Comparison of ENCODE assay signal across 1 cellular context in the genomic region with DNA sequence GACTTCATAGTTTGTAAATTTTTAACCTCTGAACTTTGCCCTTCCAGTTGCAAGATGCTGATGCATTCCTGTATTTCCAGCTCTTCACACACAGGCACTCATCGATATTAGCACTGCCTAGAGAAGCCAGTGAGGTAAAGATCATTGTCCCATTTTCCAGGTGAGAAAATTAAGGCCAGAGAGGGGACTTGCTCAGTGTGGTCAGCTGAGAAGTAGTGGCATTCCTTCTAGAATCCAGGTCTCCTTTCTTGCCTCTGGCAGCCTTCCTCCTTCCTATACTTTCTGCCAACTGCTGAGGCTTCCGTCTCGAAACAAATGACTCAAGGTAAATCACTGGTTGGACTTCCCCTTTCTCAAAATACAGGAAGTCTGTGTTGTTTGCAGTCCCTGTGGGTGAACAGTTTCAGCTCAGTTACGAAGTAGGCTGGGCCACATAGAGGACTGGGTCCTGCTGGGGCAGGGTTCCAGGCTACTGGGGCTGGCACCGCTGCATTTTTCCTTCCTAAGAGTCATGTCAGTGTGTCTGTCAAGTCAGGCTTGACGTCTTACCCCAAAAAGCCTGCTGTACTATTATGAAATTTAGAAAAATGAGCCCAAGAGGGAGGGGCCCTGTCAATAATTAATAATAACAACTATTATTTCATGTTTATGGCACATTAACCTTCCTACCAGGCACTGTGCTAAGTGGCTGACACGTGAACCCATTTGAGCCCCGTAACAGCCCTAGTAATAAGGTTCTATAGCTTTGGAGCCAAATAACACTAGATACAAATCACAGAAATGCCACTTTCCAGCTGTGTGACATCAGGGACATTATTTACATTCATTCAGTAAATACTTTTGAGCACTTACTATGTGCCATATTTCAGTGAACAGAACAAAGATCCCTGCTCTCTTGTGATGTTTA.
TF ChIP-seq lines count a peak whose summit lies in the region.

No MANE protein-coding gene starts in this region.

TF ChIP-seq in GM12878, 131 proteins besides CTCF, POLR2A, EP300 and RAD21 (continued from another document and continues in another):
- TF ChIP-seq, protein P1, sequence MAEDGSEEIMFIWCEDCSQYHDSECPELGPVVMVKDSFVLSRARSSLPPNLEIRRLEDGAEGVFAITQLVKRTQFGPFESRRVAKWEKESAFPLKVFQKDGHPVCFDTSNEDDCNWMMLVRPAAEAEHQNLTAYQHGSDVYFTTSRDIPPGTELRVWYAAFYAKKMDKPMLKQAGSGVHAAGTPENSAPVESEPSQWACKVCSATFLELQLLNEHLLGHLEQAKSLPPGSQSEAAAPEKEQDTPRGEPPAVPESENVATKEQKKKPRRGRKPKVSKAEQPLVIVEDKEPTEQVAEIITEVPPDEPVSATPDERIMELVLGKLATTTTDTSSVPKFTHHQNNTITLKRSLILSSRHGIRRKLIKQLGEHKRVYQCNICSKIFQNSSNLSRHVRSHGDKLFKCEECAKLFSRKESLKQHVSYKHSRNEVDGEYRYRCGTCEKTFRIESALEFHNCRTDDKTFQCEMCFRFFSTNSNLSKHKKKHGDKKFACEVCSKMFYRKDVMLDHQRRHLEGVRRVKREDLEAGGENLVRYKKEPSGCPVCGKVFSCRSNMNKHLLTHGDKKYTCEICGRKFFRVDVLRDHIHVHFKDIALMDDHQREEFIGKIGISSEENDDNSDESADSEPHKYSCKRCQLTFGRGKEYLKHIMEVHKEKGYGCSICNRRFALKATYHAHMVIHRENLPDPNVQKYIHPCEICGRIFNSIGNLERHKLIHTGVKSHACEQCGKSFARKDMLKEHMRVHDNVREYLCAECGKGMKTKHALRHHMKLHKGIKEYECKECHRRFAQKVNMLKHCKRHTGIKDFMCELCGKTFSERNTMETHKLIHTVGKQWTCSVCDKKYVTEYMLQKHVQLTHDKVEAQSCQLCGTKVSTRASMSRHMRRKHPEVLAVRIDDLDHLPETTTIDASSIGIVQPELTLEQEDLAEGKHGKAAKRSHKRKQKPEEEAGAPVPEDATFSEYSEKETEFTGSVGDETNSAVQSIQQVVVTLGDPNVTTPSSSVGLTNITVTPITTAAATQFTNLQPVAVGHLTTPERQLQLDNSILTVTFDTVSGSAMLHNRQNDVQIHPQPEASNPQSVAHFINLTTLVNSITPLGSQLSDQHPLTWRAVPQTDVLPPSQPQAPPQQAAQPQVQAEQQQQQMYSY (CRISPR knock-in tag; IDR thresholded peaks at IDR 0.05) = no peak
- TF ChIP-seq YBX1 (IDR thresholded peaks at IDR 0.05) = no peak
- peak; percentile 72; the same call in 1 of the 2 replicates for TF ChIP-seq IRF4 (IDR thresholded peaks at IDR 0.05; ENCODE audit: low read depth, low read length)
- TF ChIP-seq DPF2 (IDR thresholded peaks at IDR 0.05) = peak; percentile 94
- peak; percentile 40 to 43; a peak in 1 of 4 replicates for TF ChIP-seq BHLHE40 (IDR thresholded peaks at IDR 0.05; ENCODE audit: borderline replicate concordance in 1 of 2, low read depth in 2 of 2, low read length in 1 of 2)
- TF ChIP-seq NR2C2 (IDR thresholded peaks at IDR 0.05; ENCODE audit: borderline replicate concordance, control insufficient read depth, insufficient read length, low read depth) = no peak
- TF ChIP-seq, protein P2, sequence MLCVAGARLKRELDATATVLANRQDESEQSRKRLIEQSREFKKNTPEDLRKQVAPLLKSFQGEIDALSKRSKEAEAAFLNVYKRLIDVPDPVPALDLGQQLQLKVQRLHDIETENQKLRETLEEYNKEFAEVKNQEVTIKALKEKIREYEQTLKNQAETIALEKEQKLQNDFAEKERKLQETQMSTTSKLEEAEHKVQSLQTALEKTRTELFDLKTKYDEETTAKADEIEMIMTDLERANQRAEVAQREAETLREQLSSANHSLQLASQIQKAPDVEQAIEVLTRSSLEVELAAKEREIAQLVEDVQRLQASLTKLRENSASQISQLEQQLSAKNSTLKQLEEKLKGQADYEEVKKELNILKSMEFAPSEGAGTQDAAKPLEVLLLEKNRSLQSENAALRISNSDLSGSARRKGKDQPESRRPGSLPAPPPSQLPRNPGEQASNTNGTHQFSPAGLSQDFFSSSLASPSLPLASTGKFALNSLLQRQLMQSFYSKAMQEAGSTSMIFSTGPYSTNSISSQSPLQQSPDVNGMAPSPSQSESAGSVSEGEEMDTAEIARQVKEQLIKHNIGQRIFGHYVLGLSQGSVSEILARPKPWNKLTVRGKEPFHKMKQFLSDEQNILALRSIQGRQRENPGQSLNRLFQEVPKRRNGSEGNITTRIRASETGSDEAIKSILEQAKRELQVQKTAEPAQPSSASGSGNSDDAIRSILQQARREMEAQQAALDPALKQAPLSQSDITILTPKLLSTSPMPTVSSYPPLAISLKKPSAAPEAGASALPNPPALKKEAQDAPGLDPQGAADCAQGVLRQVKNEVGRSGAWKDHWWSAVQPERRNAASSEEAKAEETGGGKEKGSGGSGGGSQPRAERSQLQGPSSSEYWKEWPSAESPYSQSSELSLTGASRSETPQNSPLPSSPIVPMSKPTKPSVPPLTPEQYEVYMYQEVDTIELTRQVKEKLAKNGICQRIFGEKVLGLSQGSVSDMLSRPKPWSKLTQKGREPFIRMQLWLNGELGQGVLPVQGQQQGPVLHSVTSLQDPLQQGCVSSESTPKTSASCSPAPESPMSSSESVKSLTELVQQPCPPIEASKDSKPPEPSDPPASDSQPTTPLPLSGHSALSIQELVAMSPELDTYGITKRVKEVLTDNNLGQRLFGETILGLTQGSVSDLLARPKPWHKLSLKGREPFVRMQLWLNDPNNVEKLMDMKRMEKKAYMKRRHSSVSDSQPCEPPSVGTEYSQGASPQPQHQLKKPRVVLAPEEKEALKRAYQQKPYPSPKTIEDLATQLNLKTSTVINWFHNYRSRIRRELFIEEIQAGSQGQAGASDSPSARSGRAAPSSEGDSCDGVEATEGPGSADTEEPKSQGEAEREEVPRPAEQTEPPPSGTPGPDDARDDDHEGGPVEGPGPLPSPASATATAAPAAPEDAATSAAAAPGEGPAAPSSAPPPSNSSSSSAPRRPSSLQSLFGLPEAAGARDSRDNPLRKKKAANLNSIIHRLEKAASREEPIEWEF (IDR thresholded peaks at IDR 0.05; ENCODE audit: insufficient replicate concordance, low read depth, low read length) = no peak
- TF ChIP-seq ZBED1 (IDR thresholded peaks at IDR 0.05; ENCODE audit: borderline replicate concordance) = no peak; the same call in 1 of the 2 replicates
- peak; percentile 82 for TF ChIP-seq RUNX3 (IDR thresholded peaks at IDR 0.05; ENCODE audit: low read length)
- TF ChIP-seq CHD2 (IDR thresholded peaks at IDR 0.05; ENCODE audit: borderline replicate concordance, low read depth, low read length) = peak; percentile 71; the same call in 1 of the 2 replicates
- TF ChIP-seq, protein P3, sequence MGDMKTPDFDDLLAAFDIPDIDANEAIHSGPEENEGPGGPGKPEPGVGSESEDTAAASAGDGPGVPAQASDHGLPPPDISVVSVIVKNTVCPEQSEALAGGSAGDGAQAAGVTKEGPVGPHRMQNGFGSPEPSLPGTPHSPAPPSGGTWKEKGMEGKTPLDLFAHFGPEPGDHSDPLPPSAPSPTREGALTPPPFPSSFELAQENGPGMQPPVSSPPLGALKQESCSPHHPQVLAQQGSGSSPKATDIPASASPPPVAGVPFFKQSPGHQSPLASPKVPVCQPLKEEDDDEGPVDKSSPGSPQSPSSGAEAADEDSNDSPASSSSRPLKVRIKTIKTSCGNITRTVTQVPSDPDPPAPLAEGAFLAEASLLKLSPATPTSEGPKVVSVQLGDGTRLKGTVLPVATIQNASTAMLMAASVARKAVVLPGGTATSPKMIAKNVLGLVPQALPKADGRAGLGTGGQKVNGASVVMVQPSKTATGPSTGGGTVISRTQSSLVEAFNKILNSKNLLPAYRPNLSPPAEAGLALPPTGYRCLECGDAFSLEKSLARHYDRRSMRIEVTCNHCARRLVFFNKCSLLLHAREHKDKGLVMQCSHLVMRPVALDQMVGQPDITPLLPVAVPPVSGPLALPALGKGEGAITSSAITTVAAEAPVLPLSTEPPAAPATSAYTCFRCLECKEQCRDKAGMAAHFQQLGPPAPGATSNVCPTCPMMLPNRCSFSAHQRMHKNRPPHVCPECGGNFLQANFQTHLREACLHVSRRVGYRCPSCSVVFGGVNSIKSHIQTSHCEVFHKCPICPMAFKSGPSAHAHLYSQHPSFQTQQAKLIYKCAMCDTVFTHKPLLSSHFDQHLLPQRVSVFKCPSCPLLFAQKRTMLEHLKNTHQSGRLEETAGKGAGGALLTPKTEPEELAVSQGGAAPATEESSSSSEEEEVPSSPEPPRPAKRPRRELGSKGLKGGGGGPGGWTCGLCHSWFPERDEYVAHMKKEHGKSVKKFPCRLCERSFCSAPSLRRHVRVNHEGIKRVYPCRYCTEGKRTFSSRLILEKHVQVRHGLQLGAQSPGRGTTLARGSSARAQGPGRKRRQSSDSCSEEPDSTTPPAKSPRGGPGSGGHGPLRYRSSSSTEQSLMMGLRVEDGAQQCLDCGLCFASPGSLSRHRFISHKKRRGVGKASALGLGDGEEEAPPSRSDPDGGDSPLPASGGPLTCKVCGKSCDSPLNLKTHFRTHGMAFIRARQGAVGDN (IDR thresholded peaks at IDR 0.05) = peak; percentile 82; the same call in 1 of the 2 replicates
- TF ChIP-seq JUND (IDR thresholded peaks at IDR 0.05; ENCODE audit: low read depth, low read length) = peak; percentile 48; the same call in 1 of the 2 replicates
- no peak for TF ChIP-seq ASH2L (IDR thresholded peaks at IDR 0.05; ENCODE audit: borderline replicate concordance, low read depth)
- no peak for TF ChIP-seq KDM1A (IDR thresholded peaks at IDR 0.05; ENCODE audit: borderline replicate concordance)
- peak; percentile 21; the same call in 1 of the 2 replicates for TF ChIP-seq SMARCA5 (IDR thresholded peaks at IDR 0.05)
- TF ChIP-seq EZH2 (IDR thresholded peaks at IDR 0.05; ENCODE audit: borderline replicate concordance, control insufficient read depth, low read depth, low read length) = no peak
- TF ChIP-seq NRF1 (conservative IDR thresholded peaks at IDR 0.05; ENCODE audit: low read depth, low read length) = no peak
- TF ChIP-seq, protein P4, sequence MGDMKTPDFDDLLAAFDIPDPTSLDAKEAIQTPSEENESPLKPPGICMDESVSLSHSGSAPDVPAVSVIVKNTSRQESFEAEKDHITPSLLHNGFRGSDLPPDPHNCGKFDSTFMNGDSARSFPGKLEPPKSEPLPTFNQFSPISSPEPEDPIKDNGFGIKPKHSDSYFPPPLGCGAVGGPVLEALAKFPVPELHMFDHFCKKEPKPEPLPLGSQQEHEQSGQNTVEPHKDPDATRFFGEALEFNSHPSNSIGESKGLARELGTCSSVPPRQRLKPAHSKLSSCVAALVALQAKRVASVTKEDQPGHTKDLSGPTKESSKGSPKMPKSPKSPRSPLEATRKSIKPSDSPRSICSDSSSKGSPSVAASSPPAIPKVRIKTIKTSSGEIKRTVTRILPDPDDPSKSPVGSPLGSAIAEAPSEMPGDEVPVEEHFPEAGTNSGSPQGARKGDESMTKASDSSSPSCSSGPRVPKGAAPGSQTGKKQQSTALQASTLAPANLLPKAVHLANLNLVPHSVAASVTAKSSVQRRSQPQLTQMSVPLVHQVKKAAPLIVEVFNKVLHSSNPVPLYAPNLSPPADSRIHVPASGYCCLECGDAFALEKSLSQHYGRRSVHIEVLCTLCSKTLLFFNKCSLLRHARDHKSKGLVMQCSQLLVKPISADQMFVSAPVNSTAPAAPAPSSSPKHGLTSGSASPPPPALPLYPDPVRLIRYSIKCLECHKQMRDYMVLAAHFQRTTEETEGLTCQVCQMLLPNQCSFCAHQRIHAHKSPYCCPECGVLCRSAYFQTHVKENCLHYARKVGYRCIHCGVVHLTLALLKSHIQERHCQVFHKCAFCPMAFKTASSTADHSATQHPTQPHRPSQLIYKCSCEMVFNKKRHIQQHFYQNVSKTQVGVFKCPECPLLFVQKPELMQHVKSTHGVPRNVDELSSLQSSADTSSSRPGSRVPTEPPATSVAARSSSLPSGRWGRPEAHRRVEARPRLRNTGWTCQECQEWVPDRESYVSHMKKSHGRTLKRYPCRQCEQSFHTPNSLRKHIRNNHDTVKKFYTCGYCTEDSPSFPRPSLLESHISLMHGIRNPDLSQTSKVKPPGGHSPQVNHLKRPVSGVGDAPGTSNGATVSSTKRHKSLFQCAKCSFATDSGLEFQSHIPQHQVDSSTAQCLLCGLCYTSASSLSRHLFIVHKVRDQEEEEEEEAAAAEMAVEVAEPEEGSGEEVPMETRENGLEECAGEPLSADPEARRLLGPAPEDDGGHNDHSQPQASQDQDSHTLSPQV (IDR thresholded peaks at IDR 0.05) = 0 out of 2 replicates have a peak, but pooled peaks have one; percentile 33
- TF ChIP-seq TBL1XR1 (IDR thresholded peaks at IDR 0.05; ENCODE audit: low read depth, low read length) = peak; percentile 45; the same call in 1 of the 2 replicates
- TF ChIP-seq, protein P5, sequence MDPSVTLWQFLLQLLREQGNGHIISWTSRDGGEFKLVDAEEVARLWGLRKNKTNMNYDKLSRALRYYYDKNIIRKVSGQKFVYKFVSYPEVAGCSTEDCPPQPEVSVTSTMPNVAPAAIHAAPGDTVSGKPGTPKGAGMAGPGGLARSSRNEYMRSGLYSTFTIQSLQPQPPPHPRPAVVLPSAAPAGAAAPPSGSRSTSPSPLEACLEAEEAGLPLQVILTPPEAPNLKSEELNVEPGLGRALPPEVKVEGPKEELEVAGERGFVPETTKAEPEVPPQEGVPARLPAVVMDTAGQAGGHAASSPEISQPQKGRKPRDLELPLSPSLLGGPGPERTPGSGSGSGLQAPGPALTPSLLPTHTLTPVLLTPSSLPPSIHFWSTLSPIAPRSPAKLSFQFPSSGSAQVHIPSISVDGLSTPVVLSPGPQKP (IDR thresholded peaks at IDR 0.05; ENCODE audit: low read depth, low read length) = peak; percentile 58; the same call in 1 of the 2 replicates
- TF ChIP-seq, protein P6, sequence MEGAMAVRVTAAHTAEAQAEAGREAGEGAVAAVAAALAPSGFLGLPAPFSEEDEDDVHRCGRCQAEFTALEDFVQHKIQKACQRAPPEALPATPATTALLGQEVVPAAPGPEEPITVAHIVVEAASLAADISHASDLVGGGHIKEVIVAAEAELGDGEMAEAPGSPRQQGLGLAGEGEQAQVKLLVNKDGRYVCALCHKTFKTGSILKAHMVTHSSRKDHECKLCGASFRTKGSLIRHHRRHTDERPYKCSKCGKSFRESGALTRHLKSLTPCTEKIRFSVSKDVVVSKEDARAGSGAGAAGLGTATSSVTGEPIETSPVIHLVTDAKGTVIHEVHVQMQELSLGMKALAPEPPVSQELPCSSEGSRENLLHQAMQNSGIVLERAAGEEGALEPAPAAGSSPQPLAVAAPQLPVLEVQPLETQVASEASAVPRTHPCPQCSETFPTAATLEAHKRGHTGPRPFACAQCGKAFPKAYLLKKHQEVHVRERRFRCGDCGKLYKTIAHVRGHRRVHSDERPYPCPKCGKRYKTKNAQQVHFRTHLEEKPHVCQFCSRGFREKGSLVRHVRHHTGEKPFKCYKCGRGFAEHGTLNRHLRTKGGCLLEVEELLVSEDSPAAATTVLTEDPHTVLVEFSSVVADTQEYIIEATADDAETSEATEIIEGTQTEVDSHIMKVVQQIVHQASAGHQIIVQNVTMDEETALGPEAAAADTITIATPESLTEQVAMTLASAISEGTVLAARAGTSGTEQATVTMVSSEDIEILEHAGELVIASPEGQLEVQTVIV (IDR thresholded peaks at IDR 0.05; ENCODE audit: borderline replicate concordance, partially characterized antibody) = peak; percentile 53
- TF ChIP-seq BMI1 (IDR thresholded peaks at IDR 0.05; ENCODE audit: borderline replicate concordance) = no peak; the same call in 1 of the 2 replicates
- TF ChIP-seq HDAC6 (IDR thresholded peaks at IDR 0.05; ENCODE audit: unreplicated experiment) = no peak
- peak; percentile 99 for TF ChIP-seq IKZF1 (conservative IDR thresholded peaks at IDR 0.05)
